12 cellular contexts compared by ENCODE assay signal in the genomic region with DNA sequence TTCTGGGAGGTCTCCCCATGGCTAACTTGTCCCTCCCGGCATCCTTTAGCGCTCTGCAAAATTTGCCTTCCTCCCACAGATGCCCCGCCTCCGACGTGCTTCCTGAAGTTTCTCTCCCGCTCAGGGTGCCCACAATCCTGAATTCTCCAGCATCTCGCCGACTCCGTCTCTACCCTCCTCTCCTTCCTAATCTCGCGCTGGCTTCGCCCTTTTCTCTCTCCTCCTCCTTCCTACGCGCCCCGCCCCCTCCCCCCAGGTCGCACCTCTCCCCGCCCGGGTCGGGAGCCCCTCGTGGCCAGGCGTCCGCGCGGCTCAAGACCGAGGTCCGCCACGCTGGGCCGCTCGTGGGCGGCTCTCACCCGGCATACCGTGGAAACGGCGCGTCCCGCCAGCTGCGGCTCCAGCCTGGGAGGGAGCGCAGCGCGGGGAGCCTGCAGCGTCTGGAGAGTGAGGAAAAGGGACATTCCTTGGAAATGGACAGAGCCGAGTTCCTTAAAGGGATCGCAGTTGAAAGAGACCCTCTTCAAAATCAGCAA. TPM values are rescaled to one million over a fixed set of nuclear protein-coding genes. Genes with fewer than 3 reads are reported as not detected.
DNase-seq lines count a peak whose midpoint lies in the region; ATAC-seq and TF ChIP-seq lines count a peak whose summit lies in the region.
"Had no signal": no experiment of that assay in that cellular context is flagged by ENCODE, and none has a peak within 500 bp of the region (broad histone marks: within the 10 kb centered on the region; RNA-seq: fewer than 3 reads in every experiment).

No MANE protein-coding gene starts in this region.

- peak overlapping the region; percentile 18 to 52 (median 45) for H3K4me3 ChIP-seq in heart right ventricle
- H3K4me3 ChIP-seq in mesodermal cell (ENCODE audit: extremely low read depth, insufficient read depth, low read length, poor library complexity, severe bottlenecking), result peak overlapping the region; percentile 54
- H3K4me3 ChIP-seq in aorta (ENCODE audit: low read length in 2 of 2), result peak overlapping the region in 1 of 2 donors; percentile 34

- H3K36me3 Mint-ChIP-seq in dendritic cell treated with granulocyte-macrophage colony-stimulating factor and Interleukin-4, amounts not matched to agents 40 ng/mL and 50 ng/mL, for 4 days (ENCODE audit: low read depth), result no peaks in the 10 kb centered on the region

- H3K4me1 ChIP-seq in heart right ventricle (peaks cover 0 to 46% (median 21%) of the 10 kb centered on the region in 9 donors), mesodermal cell (ENCODE audit: control insufficient read depth, insufficient read depth, low read length, poor library complexity, severe bottlenecking) (peaks cover 37% of the 10 kb centered on the region), aorta (ENCODE audit: control insufficient read depth in 1 of 2, insufficient read depth in 2 of 2, low read length in 2 of 2) (no peaks in the 10 kb centered on the region)

- WGBS in heart right ventricle, 2 donors, result 0 to 1% methylated on average over 43 of the region's 43 CpGs
- 1 to 2% methylated on average over 17 to 29 of the region's 43 CpGs for WGBS in mesodermal cell (ENCODE audit: insufficient coverage in 2 of 2), 2 experiments
- 1% methylated on average over 43 of the region's 43 CpGs for WGBS in aorta, 2 donors

- H3K27me3 ChIP-seq in heart right ventricle (peaks cover 42 to 99% (median 92%) of the 10 kb centered on the region in 7 donors), aorta (ENCODE audit: control insufficient read depth in 1 of 2, insufficient read depth in 2 of 2, low read length in 1 of 2) (no peaks in the 10 kb centered on the region)

- TF ChIP-seq CTCF in heart right ventricle (IDR thresholded peaks at IDR 0.05), result no peak

- H3K36me3 ChIP-seq in heart right ventricle (no peaks in the 10 kb centered on the region), mesodermal cell (ENCODE audit: control insufficient read depth, insufficient read depth, low read length) (no peaks in the 10 kb centered on the region), aorta (ENCODE audit: control insufficient read depth in 1 of 2, insufficient read depth in 2 of 2, low read length in 1 of 2) (no peaks in the 10 kb centered on the region)

- peaks cover 6% of the 10 kb centered on the region for H3K4me1 Mint-ChIP-seq in dendritic cell treated with granulocyte-macrophage colony-stimulating factor and Interleukin-4, amounts not matched to agents 40 ng/mL and 50 ng/mL, for 4 days (ENCODE audit: low read depth)

- H3K9me3 Mint-ChIP-seq in dendritic cell treated with granulocyte-macrophage colony-stimulating factor and Interleukin-4, amounts not matched to agents 40 ng/mL and 50 ng/mL, for 4 days, result no peaks in the 10 kb centered on the region

- ATAC-seq in heart right ventricle, result peak in 2 of 8 donors; percentile 4 to 21
- no peak for ATAC-seq in Right ventricle myocardium inferior
- ATAC-seq in aorta (ENCODE audit: low FRiP score), result no peak

- no peak overlapping the region for H3K27ac Mint-ChIP-seq in dendritic cell treated with granulocyte-macrophage colony-stimulating factor and Interleukin-4, amounts not matched to agents 40 ng/mL and 50 ng/mL, for 4 days

- DNase-seq in heart right ventricle (no peak), Right ventricle myocardium inferior (ENCODE audit: missing footprints) (no peak), pons (ENCODE audit: low spot score) (no peak), aorta (no peak), T-helper 9 cell (no peak), HCEC 1CT (no peak)
- DNase-seq: activated CD4-positive, CD25-positive, alpha-beta regulatory T cell; DMS53; NCI-H1105; stimulated activated CD4-positive, alpha-beta T cell treated with anti-CD3 and anti-CD28 coated beads, Interleukin-2, amount 100 ng/mL, for 48 hours had no signal

- intact Hi-C loops in heart right ventricle (cut with DNase I), result no loop called here
- intact Hi-C loops in Right ventricle myocardium inferior (cut with DNase I), result no loop called here
- intact Hi-C loops in dendritic cell treated with granulocyte-macrophage colony-stimulating factor and Interleukin-4, amounts not matched to agents 40 ng/mL and 50 ng/mL, for 4 days (cut with micrococcal nuclease), result no loop called here
- intact Hi-C loops in aorta (cut with DNase I), result no loop called here

- H3K9me3 ChIP-seq in heart right ventricle (no peaks in the 10 kb centered on the region), mesodermal cell (ENCODE audit: control insufficient read depth, low read length) (no peaks in the 10 kb centered on the region), aorta (ENCODE audit: control insufficient read depth, low read length) (no peaks in the 10 kb centered on the region)

- H3K4me3 Mint-ChIP-seq in dendritic cell treated with granulocyte-macrophage colony-stimulating factor and Interleukin-4, amounts not matched to agents 40 ng/mL and 50 ng/mL, for 4 days, result peak overlapping the region; percentile 24

- peaks cover 79% of the 10 kb centered on the region for H3K27me3 Mint-ChIP-seq in dendritic cell treated with granulocyte-macrophage colony-stimulating factor and Interleukin-4, amounts not matched to agents 40 ng/mL and 50 ng/mL, for 4 days

- H3K27ac ChIP-seq in heart right ventricle, result peak overlapping the region in 4 of 10 donors; percentile 26 to 47 (median 34)
- H3K27ac ChIP-seq in mesodermal cell (ENCODE audit: low read depth, low read length, severe bottlenecking), result no peak overlapping the region
- no peak overlapping the region for H3K27ac ChIP-seq in aorta (ENCODE audit: low read depth in 1 of 2, low read length in 2 of 2)

RNA-seq across cellular contexts. Expression of gene IRX2, which starts 4.8 kb away (rescaled TPM):
- total RNA-seq in heart right ventricle, result 1 to 10 TPM in 5 of 10 donors, under 1 TPM in 5; 0.09 to 6.4 (median 1.1) TPM
- polyA plus RNA-seq in heart right ventricle, result 1 to 10 TPM; 1.4 to 2.5 TPM
- 7.3 TPM for total RNA-seq in Right ventricle myocardium inferior
- polyA plus RNA-seq in mesodermal cell (2013, experiment 1 of 2), result 8.4 TPM
- polyA plus RNA-seq in mesodermal cell (2013, experiment 2 of 2), result 10.7 TPM
- total RNA-seq in aorta, result under 1 TPM in 1 of 2 donors, not detected in 1; 0.27 TPM
- polyA plus RNA-seq in aorta, result under 1 TPM in 1 of 2 donors, not detected in 1; 0.20 TPM
